In genomic region chr1:163291461-163291860, GRCh38 we compare ENCODE assay signal across 34 cellular contexts.
"Had no signal": no experiment of that assay in that cellular context is flagged by ENCODE, and none has a peak within 500 bp of the region (broad histone marks: within the 10 kb centered on the region; RNA-seq: fewer than 3 reads in every experiment).

No MANE protein-coding gene starts in this region.

- H3K4me1 ChIP-seq: adrenal gland, body of pancreas, breast epithelium had no signal

- H3K36me3 ChIP-seq: adrenal gland, brain microvascular endothelial cell, breast epithelium, WERI-Rb-1 had no signal

- H3K4me3 ChIP-seq: adrenal gland, body of pancreas, breast epithelium, coronary artery had no signal

- H3K9me3 ChIP-seq: adrenal gland, body of pancreas had no signal

- H3K27me3 ChIP-seq: adrenal gland, body of pancreas, brain microvascular endothelial cell, breast epithelium had no signal

- H3K27ac ChIP-seq: adrenal gland, body of pancreas, brain microvascular endothelial cell, breast epithelium, coronary artery, WERI-Rb-1 had no signal

- ATAC-seq: activated CD4-positive, alpha-beta T cell treated with anti-CD3 and anti-CD28 coated beads for 36 hours; activated CD4-positive, CD25-positive, alpha-beta regulatory T cell treated with anti-CD3 and anti-CD28 coated beads, Interleukin-2, amount 50 U/mL, for 24 hours; activated CD8-positive, alpha-beta T cell treated with anti-CD3 and anti-CD28 coated beads, Interleukin-2, amount 10 ng/mL, durations not matched to agents 7 days and 5 days; activated naive CD4-positive, alpha-beta T cell treated with anti-CD3 and anti-CD28 coated beads, Interleukin-2, amount 50 U/mL, for 72 hours; activated T-cell treated with anti-CD3 and anti-CD28 coated beads, Interleukin-2, amount 50 U/mL, for 4 hours; activated T-cell treated with anti-CD3 and anti-CD28 coated beads, Interleukin-2, amount 50 U/mL, for 72 hours; activated T-helper 17 cell treated with anti-CD3 and anti-CD28 coated beads, Interleukin-2, amount 50 U/mL, for 72 hours; body of pancreas; WTC11 had no signal

- DNase-seq: activated CD4-positive, alpha-beta memory T cell treated with anti-CD3 and anti-CD28 coated beads, Interleukin-2, amount 10 ng/mL, durations not matched to agents 7 days and 5 days; activated CD4-positive, alpha-beta T cell treated with anti-CD3 and anti-CD28 coated beads for 1 hour; activated CD4-positive, alpha-beta T cell treated with anti-CD3 and anti-CD28 coated beads for 36 hours; activated CD4-positive, alpha-beta T cell treated with anti-CD3 and anti-CD28 coated beads for 48 hours; activated CD4-positive, alpha-beta T cell treated with anti-CD3 and anti-CD28 coated beads, Interleukin-2, amount 10 ng/mL, durations not matched to agents 7 days and 5 days; activated CD4-positive, alpha-beta T cell treated with anti-CD3 and anti-CD28 coated beads, Interleukin-2, amount 50 U/mL, for 48 hours; activated CD4-positive, CD25-positive, alpha-beta regulatory T cell; activated CD8-positive, alpha-beta memory T cell treated with anti-CD3 and anti-CD28 coated beads, Interleukin-2, amount 50 U/mL, for 4 hours; activated CD8-positive, alpha-beta T cell treated with anti-CD3 and anti-CD28 coated beads, Interleukin-2, amount 10 ng/mL, durations not matched to agents 7 days and 5 days; activated effector memory CD4-positive, alpha-beta T cell treated with anti-CD3 and anti-CD28 coated beads, Interleukin-2, amount 50 U/mL, for 16 hours; activated gamma-delta T cell treated with Interleukin-2 at 50 U/mL for 16 hours; activated naive CD4-positive, alpha-beta T cell; activated naive CD4-positive, alpha-beta T cell treated with anti-CD3 and anti-CD28 coated beads for 36 hours; activated naive CD4-positive, alpha-beta T cell treated with anti-CD3 and anti-CD28 coated beads, Interleukin-2, amount 50 U/mL, for 16 hours; activated naive CD8-positive, alpha-beta T cell treated with anti-CD3 and anti-CD28 coated beads for 36 hours; activated T-cell treated with anti-CD3 and anti-CD28 coated beads for 4 hours; activated T-cell treated with anti-CD3 and anti-CD28 coated beads, Interleukin-2, amount 50 U/mL, for 1 hour; activated T-cell treated with anti-CD3 and anti-CD28 coated beads, Interleukin-2, amount 50 U/mL, for 4 hours; activated T-cell treated with anti-CD3 and anti-CD28 coated beads, Interleukin-2, amount 50 U/mL, for 72 hours; adrenal gland; amniotic stem cell; aorta; body of pancreas; brain microvascular endothelial cell; central memory CD4-positive, alpha-beta T cell; T-helper 2 cell; T-helper 9 cell; WERI-Rb-1 had no signal
